Comparison of ENCODE assay signal across 8 cellular contexts in the genomic region with DNA sequence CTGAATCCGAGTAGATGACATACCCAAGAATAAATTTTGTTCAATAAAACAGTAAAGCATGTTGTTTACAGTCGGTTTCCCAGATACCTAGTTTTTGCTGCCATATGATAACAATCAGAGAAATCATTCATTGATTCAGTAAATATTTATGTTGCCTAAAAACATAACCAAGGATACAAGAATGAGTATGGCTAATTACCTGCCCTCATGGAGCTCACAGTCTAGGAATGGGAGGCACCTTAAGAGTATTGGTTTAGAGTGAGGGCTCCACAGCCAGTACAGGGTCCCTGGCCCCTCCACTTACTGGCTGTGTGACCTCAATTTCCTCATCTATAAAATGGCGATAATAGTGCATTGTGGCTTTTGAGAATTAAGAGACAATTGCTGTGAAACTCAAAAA. TPM values are rescaled to one million over a fixed set of nuclear protein-coding genes. Genes with fewer than 3 reads are reported as not detected.
DNase-seq lines count a peak whose midpoint lies in the region; ATAC-seq and TF ChIP-seq lines count a peak whose summit lies in the region.

No MANE protein-coding gene starts in this region.

- H3K4me3 ChIP-seq in DOHH2 (ENCODE audit: low read length) = peak overlapping the region; percentile 88
- H3K4me3 ChIP-seq in SJCRH30 = peak overlapping the region; percentile 85
- H3K4me3 ChIP-seq in fibroblast of mammary gland (ENCODE audit: control insufficient read depth, low read depth, low read length) = peak overlapping the region; percentile 97
- peak overlapping the region; percentile 71 to 91 for H3K4me3 ChIP-seq in prostate gland

- H3F3A ChIP-seq in DOHH2 (ENCODE audit: control insufficient read depth, insufficient read depth) = no peaks in the 10 kb centered on the region; the same call in 1 of the 2 replicates

- peak overlapping the region; percentile 77 for H3K4me2 ChIP-seq in DOHH2 (ENCODE audit: low read length)

- no peak for ATAC-seq in GM21526 (IDR thresholded peaks at IDR 0.05; ENCODE audit: low FRiP score, unreplicated experiment)

- H3K4me1 ChIP-seq in DOHH2 (ENCODE audit: control insufficient read depth, low read length) = peaks cover 48% of the 10 kb centered on the region
- no peaks in the 10 kb centered on the region for H3K4me1 ChIP-seq in SJCRH30
- H3K4me1 ChIP-seq in prostate gland (replicated peaks) = no peaks in the 10 kb centered on the region

- H3K27me3 ChIP-seq in DOHH2 (ENCODE audit: control insufficient read depth, low read length) = no peaks in the 10 kb centered on the region
- H3K27me3 ChIP-seq in SJCRH30 = no peaks in the 10 kb centered on the region
- H3K27me3 ChIP-seq in prostate gland (replicated peaks; ENCODE audit: insufficient read depth) = no peaks in the 10 kb centered on the region

- DNase-seq in SJCRH30 (no peak), fibroblast of mammary gland (ENCODE audit: low read depth) (no peak), prostate gland (ENCODE audit: low spot score) (no peak), NCI-H2029 treated with DMSO at 0.1 percent for 48 hours (lab: John Stamatoyannopoulos, UW) (no peak), NCI-H526 (lab: John Stamatoyannopoulos, UW) (no peak), MV-4-11 (lab: John Stamatoyannopoulos, UW) (no peak)

- H3K79me2 ChIP-seq in DOHH2 (ENCODE audit: control insufficient read depth, low read length) = peaks cover 98% of the 10 kb centered on the region

- no peaks in the 10 kb centered on the region for H3K9me2 ChIP-seq in DOHH2 (replicated peaks; ENCODE audit: control insufficient read depth, low read length)

- H3K36me3 ChIP-seq in DOHH2 (ENCODE audit: control insufficient read depth, low read length) (peaks cover 83% of the 10 kb centered on the region), SJCRH30 (peaks cover 45% of the 10 kb centered on the region), prostate gland (no peaks in the 10 kb centered on the region)

- no peak overlapping the region for H3K27ac ChIP-seq in DOHH2 (ENCODE audit: low read depth, low read length)
- H3K27ac ChIP-seq in SJCRH30 = peak overlapping the region; percentile 70; the same call in 1 of the 2 replicates
- H3K27ac ChIP-seq in prostate gland = no peak overlapping the region

- WGBS in prostate gland = 40% methylated on average over 3 of the region's 3 CpGs

- H4K20me1 ChIP-seq in DOHH2 (ENCODE audit: control insufficient read depth, insufficient read depth, low read depth, low read length) = peaks cover 10% of the 10 kb centered on the region; the same call in 1 of the 2 replicates

- H3K9me3 ChIP-seq in DOHH2 (ENCODE audit: control insufficient read depth, insufficient read depth, low read length) (no peaks in the 10 kb centered on the region), SJCRH30 (replicated peaks) (no peaks in the 10 kb centered on the region), prostate gland (no peaks in the 10 kb centered on the region)

- TF ChIP-seq CTCF in DOHH2 (IDR thresholded peaks at IDR 0.05; ENCODE audit: low read depth, low read length, poor library complexity, severe bottlenecking) (no peak), fibroblast of mammary gland (conservative IDR thresholded peaks at IDR 0.05; ENCODE audit: control insufficient read depth, insufficient read depth, low read depth, low read length) (no peak), prostate gland (IDR thresholded peaks at IDR 0.05) (no peak)

- intact Hi-C loops in prostate gland (cut with DNase I) = no loop called here

- TF ChIP-seq POLR2A in prostate gland (IDR thresholded peaks at IDR 0.05) = no peak

RNA-seq across cellular contexts. Expression of a gene that starts 0.9 kb away (rescaled TPM):
- 527 and 545 TPM in 2 replicates for total RNA-seq in SJCRH30 (2014; rRNA removed; shearing (Covaris generic))
- total RNA-seq in prostate gland = 100 to 1,000 TPM; 144 to 192 TPM

RNA-seq across cellular contexts. Expression of a gene that starts 1.1 kb away (rescaled TPM):
- 79.8 and 80.9 TPM in 2 replicates for total RNA-seq in SJCRH30 (2014; rRNA removed; shearing (Covaris generic))
- total RNA-seq in prostate gland = 10 to 100 TPM; 19.1 to 31.6 TPM

RNA-seq across cellular contexts. Expression of a gene that starts 22.6 kb away (rescaled TPM):
- 0.66 and 1.8 TPM in 2 replicates for total RNA-seq in SJCRH30 (2014; rRNA removed; shearing (Covaris generic))
- total RNA-seq in prostate gland = 1 to 10 TPM; 2.9 to 3.5 TPM

RNA-seq across cellular contexts. Expression of a gene that starts 23.6 kb away (rescaled TPM):
- 0.13 and 0.24 TPM in 2 replicates for total RNA-seq in SJCRH30 (2014; rRNA removed; shearing (Covaris generic))
- total RNA-seq in prostate gland = 1 to 10 TPM; 3.2 to 9.6 TPM

RNA-seq across cellular contexts. Expression of a gene that starts 53.2 kb away (rescaled TPM):
- total RNA-seq in SJCRH30 (2014; rRNA removed; shearing (Covaris generic)) = 0.10 TPM in 1 of 2 replicates, not detected in the other
- total RNA-seq in prostate gland = 1 to 10 TPM; 2.0 to 2.9 TPM
